Comparison of ENCODE assay signal across 28 cellular contexts in the genomic region with DNA sequence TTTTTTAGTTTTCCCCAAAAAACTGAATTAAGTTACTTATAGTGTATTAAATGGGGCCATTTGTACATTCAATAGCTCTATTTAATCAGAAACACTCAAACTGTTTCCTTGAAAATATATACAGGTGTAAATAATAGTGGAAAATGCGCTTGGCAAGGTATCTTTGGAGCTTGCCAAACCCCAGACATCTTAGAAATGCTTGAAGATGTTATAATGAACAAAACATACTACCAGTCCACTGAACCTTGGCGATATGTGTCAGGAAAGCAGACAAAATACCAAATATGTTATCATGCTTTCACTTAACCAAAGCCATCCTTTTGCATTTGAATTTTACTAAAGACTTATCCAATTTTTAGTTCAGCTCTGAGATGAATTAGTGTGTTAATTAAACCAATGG.
"Had no signal": no experiment of that assay in that cellular context is flagged by ENCODE, and none has a peak within 500 bp of the region (broad histone marks: within the 10 kb centered on the region; RNA-seq: fewer than 3 reads in every experiment).

No MANE protein-coding gene starts in this region.

- DNase-seq: activated CD4-positive, alpha-beta memory T cell treated with anti-CD3 and anti-CD28 coated beads for 36 hours; activated CD4-positive, alpha-beta T cell treated with anti-CD3 and anti-CD28 coated beads for 36 hours; activated CD4-positive, alpha-beta T cell treated with anti-CD3 and anti-CD28 coated beads, Interleukin-2, amount 10 ng/mL, durations not matched to agents 24 days and 14 days; activated CD4-positive, CD25-positive, alpha-beta regulatory T cell; activated CD4-positive, CD25-positive, alpha-beta regulatory T cell treated with anti-CD3 and anti-CD28 coated beads, Interleukin-2, amount 50 U/mL, for 72 hours; activated CD8-positive, alpha-beta memory T cell treated with anti-CD3 and anti-CD28 coated beads, Interleukin-2, amount 10 ng/mL, durations not matched to agents 7 days and 5 days; activated CD8-positive, alpha-beta memory T cell treated with anti-CD3 and anti-CD28 coated beads, Interleukin-2, amount 50 U/mL, for 4 hours; activated CD8-positive, alpha-beta T cell treated with anti-CD3 and anti-CD28 coated beads, Interleukin-2, amount 10 ng/mL, durations not matched to agents 7 days and 5 days; activated effector memory CD4-positive, alpha-beta T cell treated with anti-CD3 and anti-CD28 coated beads, Interleukin-2, amount 50 U/mL, for 16 hours; activated naive CD4-positive, alpha-beta T cell treated with anti-CD3 and anti-CD28 coated beads for 36 hours; activated naive CD8-positive, alpha-beta T cell treated with anti-CD3 and anti-CD28 coated beads for 36 hours; activated naive CD8-positive, alpha-beta T cell treated with anti-CD3 and anti-CD28 coated beads, Interleukin-2, amount 50 U/mL, for 24 hours; activated T-cell treated with anti-CD3 and anti-CD28 coated beads, Interleukin-2, amount 50 U/mL, for 1 hour; activated T-cell treated with anti-CD3 and anti-CD28 coated beads, Interleukin-2, amount 50 U/mL, for 48 hours; adrenal gland; amygdala; aorta; brain microvascular endothelial cell; dorsolateral prefrontal cortex; effector CD4-positive, alpha-beta T cell; effector memory CD8-positive, alpha-beta T cell; erythroblast; foreskin keratinocyte; gastrocnemius medialis; T-helper 2 cell had no signal

- H3K4me3 ChIP-seq: adrenal gland, coronary artery, dorsolateral prefrontal cortex, esophagus muscularis mucosa, gastrocnemius medialis had no signal

- H3K36me3 ChIP-seq: adrenal gland, brain microvascular endothelial cell, esophagus muscularis mucosa, gastrocnemius medialis had no signal

- ATAC-seq: activated CD4-positive, alpha-beta T cell treated with anti-CD3 and anti-CD28 coated beads for 36 hours; activated CD8-positive, alpha-beta memory T cell treated with anti-CD3 and anti-CD28 coated beads, Interleukin-2, amount 10 ng/mL, durations not matched to agents 7 days and 5 days; activated CD8-positive, alpha-beta T cell treated with anti-CD3 and anti-CD28 coated beads, Interleukin-2, amount 10 ng/mL, durations not matched to agents 7 days and 5 days; activated naive CD8-positive, alpha-beta T cell treated with anti-CD3 and anti-CD28 coated beads, Interleukin-2, amount 50 U/mL, for 24 hours; effector memory CD8-positive, alpha-beta T cell; foreskin keratinocyte; gastrocnemius medialis had no signal

- H3K4me1 ChIP-seq: adrenal gland, foreskin keratinocyte, gastrocnemius medialis had no signal

- H3K9me3 ChIP-seq: adrenal gland, esophagus muscularis mucosa, gastrocnemius medialis had no signal

- H3K27me3 ChIP-seq: adrenal gland, brain microvascular endothelial cell, dorsolateral prefrontal cortex, esophagus muscularis mucosa, foreskin keratinocyte, gastrocnemius medialis had no signal

- H3K27ac ChIP-seq: adrenal gland, brain microvascular endothelial cell, coronary artery, dorsolateral prefrontal cortex, foreskin keratinocyte, gastrocnemius medialis had no signal

- FAIRE-seq: bronchial epithelial cell had no signal
